Comparison of ENCODE assay signal across 1 cellular context in the genomic region with DNA sequence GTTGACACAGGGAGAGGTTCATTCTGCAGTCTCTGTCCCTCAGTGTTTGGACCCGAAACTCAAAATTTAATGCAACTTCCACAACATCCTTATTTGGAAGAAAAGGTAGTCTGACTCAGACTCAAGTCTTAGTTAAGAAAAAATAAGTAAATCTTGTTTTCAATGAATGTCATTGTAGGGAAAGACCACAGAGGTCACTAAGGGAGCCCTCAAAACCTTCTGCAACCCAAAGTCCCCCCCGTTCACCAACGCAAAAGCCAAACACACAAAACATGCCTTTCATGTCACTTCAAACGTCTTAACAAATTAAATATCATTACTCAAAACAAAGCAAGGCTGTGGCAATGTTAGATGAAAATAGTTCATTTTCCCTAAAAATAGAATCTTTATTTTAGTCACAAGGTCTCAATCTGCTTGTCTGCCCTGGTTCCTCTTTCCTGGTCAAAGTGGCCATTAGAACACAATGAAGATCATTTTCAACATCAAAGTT.
TF ChIP-seq lines count a peak whose summit lies in the region.

No MANE protein-coding gene starts in this region.

TF ChIP-seq in GM12878, 131 proteins besides CTCF, POLR2A, EP300 and RAD21 (continued from another document and continues in another):
- TF ChIP-seq RBBP5 (conservative IDR thresholded peaks at IDR 0.05) (no peak), SREBF2 (IDR thresholded peaks at IDR 0.05; ENCODE audit: low read length) (no peak), TCF12 (IDR thresholded peaks at IDR 0.05; ENCODE audit: low read depth, low read length) (peak; percentile 40; the same call in 1 of the 2 replicates), CEBPB (IDR thresholded peaks at IDR 0.05; ENCODE audit: borderline replicate concordance in 1 of 2, low read depth in 2 of 2, low read length in 2 of 2) (peak in 1 of 2 experiments; percentile 86; a peak in 1 of 4 replicates), POLR2AphosphoS5 (IDR thresholded peaks at IDR 0.05; ENCODE audit: low read length) (no peak), MEF2B (IDR thresholded peaks at IDR 0.05; ENCODE audit: partially characterized antibody, poor library complexity, severe bottlenecking) (peak; percentile 99), BHLHE40 (IDR thresholded peaks at IDR 0.05; ENCODE audit: borderline replicate concordance in 1 of 2, low read depth in 2 of 2, low read length in 1 of 2) (peak; percentile 62 to 66), BACH1 (IDR thresholded peaks at IDR 0.05; ENCODE audit: borderline replicate concordance) (peak; percentile 61; the same call in 1 of the 2 replicates), NR2F1 (conservative IDR thresholded peaks at IDR 0.05) (peak; percentile 100), ZNF24 (IDR thresholded peaks at IDR 0.05) (no peak), DPF2 (IDR thresholded peaks at IDR 0.05) (peak; percentile 91), GATAD2B (conservative IDR thresholded peaks at IDR 0.05; ENCODE audit: low read depth) (no peak), FOXM1 (IDR thresholded peaks at IDR 0.05; ENCODE audit: low read depth, low read length) (peak; percentile 98), RB1 (IDR thresholded peaks at IDR 0.05; ENCODE audit: borderline replicate concordance) (no peak), JUND (IDR thresholded peaks at IDR 0.05; ENCODE audit: low read depth, low read length) (peak; percentile 79; the same call in 1 of the 2 replicates), NBN (IDR thresholded peaks at IDR 0.05) (peak; percentile 98), ZSCAN29 (IDR thresholded peaks at IDR 0.05) (0 out of 2 replicates have a peak, but pooled peaks have one; percentile 26), BCL11A (IDR thresholded peaks at IDR 0.05; ENCODE audit: low read depth, low read length) (peak; percentile 96), ZNF274 (IDR thresholded peaks at IDR 0.05; ENCODE audit: insufficient read depth, insufficient read length) (no peak), NR2C1 (IDR thresholded peaks at IDR 0.05) (no peak), RFX5 (IDR thresholded peaks at IDR 0.05; ENCODE audit: low read depth, low read length) (no peak), POLR2AphosphoS2 (IDR thresholded peaks at IDR 0.05; ENCODE audit: low read depth, low read length) (no peak)
- TF ChIP-seq, protein P1, sequence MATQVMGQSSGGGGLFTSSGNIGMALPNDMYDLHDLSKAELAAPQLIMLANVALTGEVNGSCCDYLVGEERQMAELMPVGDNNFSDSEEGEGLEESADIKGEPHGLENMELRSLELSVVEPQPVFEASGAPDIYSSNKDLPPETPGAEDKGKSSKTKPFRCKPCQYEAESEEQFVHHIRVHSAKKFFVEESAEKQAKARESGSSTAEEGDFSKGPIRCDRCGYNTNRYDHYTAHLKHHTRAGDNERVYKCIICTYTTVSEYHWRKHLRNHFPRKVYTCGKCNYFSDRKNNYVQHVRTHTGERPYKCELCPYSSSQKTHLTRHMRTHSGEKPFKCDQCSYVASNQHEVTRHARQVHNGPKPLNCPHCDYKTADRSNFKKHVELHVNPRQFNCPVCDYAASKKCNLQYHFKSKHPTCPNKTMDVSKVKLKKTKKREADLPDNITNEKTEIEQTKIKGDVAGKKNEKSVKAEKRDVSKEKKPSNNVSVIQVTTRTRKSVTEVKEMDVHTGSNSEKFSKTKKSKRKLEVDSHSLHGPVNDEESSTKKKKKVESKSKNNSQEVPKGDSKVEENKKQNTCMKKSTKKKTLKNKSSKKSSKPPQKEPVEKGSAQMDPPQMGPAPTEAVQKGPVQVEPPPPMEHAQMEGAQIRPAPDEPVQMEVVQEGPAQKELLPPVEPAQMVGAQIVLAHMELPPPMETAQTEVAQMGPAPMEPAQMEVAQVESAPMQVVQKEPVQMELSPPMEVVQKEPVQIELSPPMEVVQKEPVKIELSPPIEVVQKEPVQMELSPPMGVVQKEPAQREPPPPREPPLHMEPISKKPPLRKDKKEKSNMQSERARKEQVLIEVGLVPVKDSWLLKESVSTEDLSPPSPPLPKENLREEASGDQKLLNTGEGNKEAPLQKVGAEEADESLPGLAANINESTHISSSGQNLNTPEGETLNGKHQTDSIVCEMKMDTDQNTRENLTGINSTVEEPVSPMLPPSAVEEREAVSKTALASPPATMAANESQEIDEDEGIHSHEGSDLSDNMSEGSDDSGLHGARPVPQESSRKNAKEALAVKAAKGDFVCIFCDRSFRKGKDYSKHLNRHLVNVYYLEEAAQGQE (IDR thresholded peaks at IDR 0.05; ENCODE audit: low read depth, low read length): no peak
- TF ChIP-seq, protein P2, sequence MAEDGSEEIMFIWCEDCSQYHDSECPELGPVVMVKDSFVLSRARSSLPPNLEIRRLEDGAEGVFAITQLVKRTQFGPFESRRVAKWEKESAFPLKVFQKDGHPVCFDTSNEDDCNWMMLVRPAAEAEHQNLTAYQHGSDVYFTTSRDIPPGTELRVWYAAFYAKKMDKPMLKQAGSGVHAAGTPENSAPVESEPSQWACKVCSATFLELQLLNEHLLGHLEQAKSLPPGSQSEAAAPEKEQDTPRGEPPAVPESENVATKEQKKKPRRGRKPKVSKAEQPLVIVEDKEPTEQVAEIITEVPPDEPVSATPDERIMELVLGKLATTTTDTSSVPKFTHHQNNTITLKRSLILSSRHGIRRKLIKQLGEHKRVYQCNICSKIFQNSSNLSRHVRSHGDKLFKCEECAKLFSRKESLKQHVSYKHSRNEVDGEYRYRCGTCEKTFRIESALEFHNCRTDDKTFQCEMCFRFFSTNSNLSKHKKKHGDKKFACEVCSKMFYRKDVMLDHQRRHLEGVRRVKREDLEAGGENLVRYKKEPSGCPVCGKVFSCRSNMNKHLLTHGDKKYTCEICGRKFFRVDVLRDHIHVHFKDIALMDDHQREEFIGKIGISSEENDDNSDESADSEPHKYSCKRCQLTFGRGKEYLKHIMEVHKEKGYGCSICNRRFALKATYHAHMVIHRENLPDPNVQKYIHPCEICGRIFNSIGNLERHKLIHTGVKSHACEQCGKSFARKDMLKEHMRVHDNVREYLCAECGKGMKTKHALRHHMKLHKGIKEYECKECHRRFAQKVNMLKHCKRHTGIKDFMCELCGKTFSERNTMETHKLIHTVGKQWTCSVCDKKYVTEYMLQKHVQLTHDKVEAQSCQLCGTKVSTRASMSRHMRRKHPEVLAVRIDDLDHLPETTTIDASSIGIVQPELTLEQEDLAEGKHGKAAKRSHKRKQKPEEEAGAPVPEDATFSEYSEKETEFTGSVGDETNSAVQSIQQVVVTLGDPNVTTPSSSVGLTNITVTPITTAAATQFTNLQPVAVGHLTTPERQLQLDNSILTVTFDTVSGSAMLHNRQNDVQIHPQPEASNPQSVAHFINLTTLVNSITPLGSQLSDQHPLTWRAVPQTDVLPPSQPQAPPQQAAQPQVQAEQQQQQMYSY (CRISPR knock-in tag; IDR thresholded peaks at IDR 0.05): no peak
- TF ChIP-seq, protein P3, sequence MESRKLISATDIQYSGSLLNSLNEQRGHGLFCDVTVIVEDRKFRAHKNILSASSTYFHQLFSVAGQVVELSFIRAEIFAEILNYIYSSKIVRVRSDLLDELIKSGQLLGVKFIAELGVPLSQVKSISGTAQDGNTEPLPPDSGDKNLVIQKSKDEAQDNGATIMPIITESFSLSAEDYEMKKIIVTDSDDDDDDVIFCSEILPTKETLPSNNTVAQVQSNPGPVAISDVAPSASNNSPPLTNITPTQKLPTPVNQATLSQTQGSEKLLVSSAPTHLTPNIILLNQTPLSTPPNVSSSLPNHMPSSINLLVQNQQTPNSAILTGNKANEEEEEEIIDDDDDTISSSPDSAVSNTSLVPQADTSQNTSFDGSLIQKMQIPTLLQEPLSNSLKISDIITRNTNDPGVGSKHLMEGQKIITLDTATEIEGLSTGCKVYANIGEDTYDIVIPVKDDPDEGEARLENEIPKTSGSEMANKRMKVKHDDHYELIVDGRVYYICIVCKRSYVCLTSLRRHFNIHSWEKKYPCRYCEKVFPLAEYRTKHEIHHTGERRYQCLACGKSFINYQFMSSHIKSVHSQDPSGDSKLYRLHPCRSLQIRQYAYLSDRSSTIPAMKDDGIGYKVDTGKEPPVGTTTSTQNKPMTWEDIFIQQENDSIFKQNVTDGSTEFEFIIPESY (IDR thresholded peaks at IDR 0.05): peak; percentile 28; the same call in 1 of the 2 replicates
- TF ChIP-seq, protein P4, sequence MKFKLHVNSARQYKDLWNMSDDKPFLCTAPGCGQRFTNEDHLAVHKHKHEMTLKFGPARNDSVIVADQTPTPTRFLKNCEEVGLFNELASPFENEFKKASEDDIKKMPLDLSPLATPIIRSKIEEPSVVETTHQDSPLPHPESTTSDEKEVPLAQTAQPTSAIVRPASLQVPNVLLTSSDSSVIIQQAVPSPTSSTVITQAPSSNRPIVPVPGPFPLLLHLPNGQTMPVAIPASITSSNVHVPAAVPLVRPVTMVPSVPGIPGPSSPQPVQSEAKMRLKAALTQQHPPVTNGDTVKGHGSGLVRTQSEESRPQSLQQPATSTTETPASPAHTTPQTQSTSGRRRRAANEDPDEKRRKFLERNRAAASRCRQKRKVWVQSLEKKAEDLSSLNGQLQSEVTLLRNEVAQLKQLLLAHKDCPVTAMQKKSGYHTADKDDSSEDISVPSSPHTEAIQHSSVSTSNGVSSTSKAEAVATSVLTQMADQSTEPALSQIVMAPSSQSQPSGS (IDR thresholded peaks at IDR 0.05; ENCODE audit: low read length): peak; percentile 97
- TF ChIP-seq, protein P5, sequence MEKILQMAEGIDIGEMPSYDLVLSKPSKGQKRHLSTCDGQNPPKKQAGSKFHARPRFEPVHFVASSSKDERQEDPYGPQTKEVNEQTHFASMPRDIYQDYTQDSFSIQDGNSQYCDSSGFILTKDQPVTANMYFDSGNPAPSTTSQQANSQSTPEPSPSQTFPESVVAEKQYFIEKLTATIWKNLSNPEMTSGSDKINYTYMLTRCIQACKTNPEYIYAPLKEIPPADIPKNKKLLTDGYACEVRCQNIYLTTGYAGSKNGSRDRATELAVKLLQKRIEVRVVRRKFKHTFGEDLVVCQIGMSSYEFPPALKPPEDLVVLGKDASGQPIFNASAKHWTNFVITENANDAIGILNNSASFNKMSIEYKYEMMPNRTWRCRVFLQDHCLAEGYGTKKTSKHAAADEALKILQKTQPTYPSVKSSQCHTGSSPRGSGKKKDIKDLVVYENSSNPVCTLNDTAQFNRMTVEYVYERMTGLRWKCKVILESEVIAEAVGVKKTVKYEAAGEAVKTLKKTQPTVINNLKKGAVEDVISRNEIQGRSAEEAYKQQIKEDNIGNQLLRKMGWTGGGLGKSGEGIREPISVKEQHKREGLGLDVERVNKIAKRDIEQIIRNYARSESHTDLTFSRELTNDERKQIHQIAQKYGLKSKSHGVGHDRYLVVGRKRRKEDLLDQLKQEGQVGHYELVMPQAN (conservative IDR thresholded peaks at IDR 0.05): no peak
- TF ChIP-seq, protein P6, sequence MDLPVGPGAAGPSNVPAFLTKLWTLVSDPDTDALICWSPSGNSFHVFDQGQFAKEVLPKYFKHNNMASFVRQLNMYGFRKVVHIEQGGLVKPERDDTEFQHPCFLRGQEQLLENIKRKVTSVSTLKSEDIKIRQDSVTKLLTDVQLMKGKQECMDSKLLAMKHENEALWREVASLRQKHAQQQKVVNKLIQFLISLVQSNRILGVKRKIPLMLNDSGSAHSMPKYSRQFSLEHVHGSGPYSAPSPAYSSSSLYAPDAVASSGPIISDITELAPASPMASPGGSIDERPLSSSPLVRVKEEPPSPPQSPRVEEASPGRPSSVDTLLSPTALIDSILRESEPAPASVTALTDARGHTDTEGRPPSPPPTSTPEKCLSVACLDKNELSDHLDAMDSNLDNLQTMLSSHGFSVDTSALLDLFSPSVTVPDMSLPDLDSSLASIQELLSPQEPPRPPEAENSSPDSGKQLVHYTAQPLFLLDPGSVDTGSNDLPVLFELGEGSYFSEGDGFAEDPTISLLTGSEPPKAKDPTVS (IDR thresholded peaks at IDR 0.05; ENCODE audit: low read depth, low read length): no peak
- TF ChIP-seq, protein P7, sequence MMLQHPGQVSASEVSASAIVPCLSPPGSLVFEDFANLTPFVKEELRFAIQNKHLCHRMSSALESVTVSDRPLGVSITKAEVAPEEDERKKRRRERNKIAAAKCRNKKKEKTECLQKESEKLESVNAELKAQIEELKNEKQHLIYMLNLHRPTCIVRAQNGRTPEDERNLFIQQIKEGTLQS (IDR thresholded peaks at IDR 0.05; ENCODE audit: borderline replicate concordance, extremely low read depth, low read depth, low read length): no peak
- TF ChIP-seq, protein P8, sequence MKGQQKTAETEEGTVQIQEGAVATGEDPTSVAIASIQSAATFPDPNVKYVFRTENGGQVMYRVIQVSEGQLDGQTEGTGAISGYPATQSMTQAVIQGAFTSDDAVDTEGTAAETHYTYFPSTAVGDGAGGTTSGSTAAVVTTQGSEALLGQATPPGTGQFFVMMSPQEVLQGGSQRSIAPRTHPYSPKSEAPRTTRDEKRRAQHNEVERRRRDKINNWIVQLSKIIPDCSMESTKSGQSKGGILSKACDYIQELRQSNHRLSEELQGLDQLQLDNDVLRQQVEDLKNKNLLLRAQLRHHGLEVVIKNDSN (IDR thresholded peaks at IDR 0.05; ENCODE audit: borderline replicate concordance, extremely low read length, insufficient read depth, low read depth, low read length): no peak
- TF ChIP-seq, protein P9, sequence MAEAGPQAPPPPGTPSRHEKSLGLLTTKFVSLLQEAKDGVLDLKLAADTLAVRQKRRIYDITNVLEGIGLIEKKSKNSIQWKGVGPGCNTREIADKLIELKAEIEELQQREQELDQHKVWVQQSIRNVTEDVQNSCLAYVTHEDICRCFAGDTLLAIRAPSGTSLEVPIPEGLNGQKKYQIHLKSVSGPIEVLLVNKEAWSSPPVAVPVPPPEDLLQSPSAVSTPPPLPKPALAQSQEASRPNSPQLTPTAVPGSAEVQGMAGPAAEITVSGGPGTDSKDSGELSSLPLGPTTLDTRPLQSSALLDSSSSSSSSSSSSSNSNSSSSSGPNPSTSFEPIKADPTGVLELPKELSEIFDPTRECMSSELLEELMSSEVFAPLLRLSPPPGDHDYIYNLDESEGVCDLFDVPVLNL (IDR thresholded peaks at IDR 0.05; ENCODE audit: low read depth, low read length): no peak
